Comparison of ENCODE assay signal across 8 cellular contexts in the genomic region with DNA sequence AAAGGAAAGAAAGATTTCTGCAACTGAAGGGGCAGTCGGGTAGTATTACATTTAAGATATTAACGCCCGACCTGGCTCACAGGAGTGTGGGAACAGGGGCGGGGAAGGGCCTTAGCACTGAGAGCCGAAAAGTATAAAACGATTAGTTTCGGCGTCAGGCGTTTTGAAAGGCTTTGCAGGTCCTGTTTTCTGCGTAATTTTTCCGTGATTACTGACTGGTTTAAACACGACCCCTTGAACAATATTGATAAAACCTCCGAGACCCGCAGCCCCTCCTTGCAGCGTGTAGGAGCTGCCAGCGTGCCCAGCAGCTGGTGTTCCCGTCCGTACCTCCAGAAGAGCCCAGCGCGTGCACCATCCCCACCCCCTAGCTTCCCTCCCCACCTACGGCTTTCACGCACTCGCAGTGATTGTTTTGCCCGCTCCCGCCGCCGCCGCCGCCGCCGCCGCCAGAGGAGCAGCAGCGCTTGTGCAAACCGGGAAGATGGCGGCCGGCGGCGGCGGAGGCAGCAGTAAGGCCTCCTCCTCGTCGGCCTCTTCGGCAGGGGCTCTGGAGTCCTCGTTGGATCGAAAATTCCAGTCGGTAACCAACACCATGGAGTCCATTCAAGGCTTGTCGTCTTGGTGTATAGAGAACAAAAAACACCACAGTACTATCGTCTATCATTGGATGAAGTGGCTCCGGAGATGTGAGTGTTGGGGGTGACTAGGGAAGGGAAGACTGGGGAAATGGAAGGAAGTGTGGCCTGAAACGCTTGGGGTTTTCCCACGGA. TPM values are rescaled to one million over a fixed set of nuclear protein-coding genes. Genes with fewer than 3 reads are reported as not detected.
DNase-seq lines count a peak whose midpoint lies in the region; ATAC-seq and TF ChIP-seq lines count a peak whose summit lies in the region.

No MANE protein-coding gene starts in this region.

- H3K9me1 ChIP-seq in IMR-90 (ENCODE audit: insufficient read depth, low read length): 0 out of 2 replicates have a peak, but pooled peaks cover 7% of the 10 kb centered on the region

- dilution Hi-C loops in IMR-90 (cut with HindIII; ENCODE audit: low sequenced_read_pairs, unreplicated experiment): no loop called here

- H3K9me2 ChIP-seq in OCI-LY1 (ENCODE audit: low read depth, low read length): no peaks in the 10 kb centered on the region

- ATAC-seq in IMR-90 (ENCODE audit: low read depth): peak; percentile 46

- peaks cover 49% of the 10 kb centered on the region for H3K79me2 ChIP-seq in OCI-LY1 (ENCODE audit: insufficient read depth, low read length)

- H3K36me3 ChIP-seq in IMR-90 (ENCODE audit: control insufficient read depth, insufficient read depth, low read length) (no peaks in the 10 kb centered on the region), OCI-LY1 (ENCODE audit: insufficient read depth, low read length) (peaks cover 9% of the 10 kb centered on the region; the same call in 1 of the 2 replicates), mucosa of rectum (ENCODE audit: control insufficient read depth in 2 of 2, insufficient read depth in 2 of 2, low read length in 2 of 2) (no peaks in the 10 kb centered on the region)

- intact Hi-C loops in IMR-90 (cut with micrococcal nuclease): loop anchor here (10.0 kb wide), 1 partner anchor 170 kb away; no protein-coding TSS in a partner anchor

- WGBS in IMR-90 (ENCODE audit: extremely low coverage in 2 of 2, insufficient read length in 1 of 2), 2 experiments: 0% methylated on average over 16 of the region's 50 CpGs; no CpG with 5 or more reads in 1 of the 2 experiments

- H2AFZ ChIP-seq in IMR-90 (replicated peaks; ENCODE audit: low read length, poor library complexity): peak overlapping the region; percentile 92
- H2AFZ ChIP-seq in OCI-LY1 (ENCODE audit: low read length): no peak overlapping the region

- peak overlapping the region; percentile 100 for H3K9ac ChIP-seq in IMR-90 (ENCODE audit: low read depth, low read length)
- peak overlapping the region; percentile 96 for H3K9ac ChIP-seq in OCI-LY1 (ENCODE audit: low read length)
- H3K9ac ChIP-seq in mucosa of rectum (ENCODE audit: low read depth in 1 of 2, low read length in 2 of 2): peak overlapping the region; percentile 86 to 94

- no peaks in the 10 kb centered on the region for H3K27me3 ChIP-seq in IMR-90 (ENCODE audit: control insufficient read depth, insufficient read depth, low read length)
- H3K27me3 ChIP-seq in OCI-LY1 (ENCODE audit: insufficient read depth, low read length): no peaks in the 10 kb centered on the region
- H3K27me3 ChIP-seq in mucosa of rectum (ENCODE audit: control insufficient read depth in 2 of 2, insufficient read depth in 2 of 2, low read length in 2 of 2): no peaks in the 10 kb centered on the region

- POLR2A ChIA-PET in AG04449 (lab: Yijun Ruan, JAX) (interaction anchor here (0.7 to 0.8 kb wide), 2 partner anchors 16 to 212 kb away, joined by 3 read pairs; no protein-coding TSS in a partner anchor), IMR-90 (lab: Charles Lee; ENCODE audit: unreplicated experiment) (interaction anchor here (0.6 to 2.3 kb wide), 6 partner anchors 10 to 463 kb away, joined by 3 to 7 read pairs (median 4); no protein-coding TSS in a partner anchor)

- peak; percentile 61 for TF ChIP-seq POLR2A in GM19193 (IDR thresholded peaks at IDR 0.05; ENCODE audit: extremely low read depth, insufficient read depth, insufficient read length)
- peak; percentile 85 for TF ChIP-seq POLR2A in IMR-90 (IDR thresholded peaks at IDR 0.05; ENCODE audit: low read depth, low read length)

- TF ChIP-seq CTCF in AG04449 (IDR thresholded peaks at IDR 0.05; ENCODE audit: insufficient read depth, low read length, missing control alignments): peak; percentile 15
- no peak for TF ChIP-seq CTCF in IMR-90 (conservative IDR thresholded peaks at IDR 0.05; ENCODE audit: low read depth, low read length)
- TF ChIP-seq CTCF in OCI-LY1 (IDR thresholded peaks at IDR 0.05; ENCODE audit: low read length): no peak
- TF ChIP-seq CTCF in epithelial cell of proximal tubule (conservative IDR thresholded peaks at IDR 0.05; ENCODE audit: low read depth, low read length): no peak

- no peak for TF ChIP-seq RAD21 in IMR-90 (IDR thresholded peaks at IDR 0.05; ENCODE audit: low read length)

- H3K4ac ChIP-seq in IMR-90 (ENCODE audit: low read depth, low read length): peak overlapping the region; percentile 97

- peak overlapping the region; percentile 89; the same call in 2 of the 3 replicates for H2BK15ac ChIP-seq in IMR-90 (ENCODE audit: low read depth, low read length)

- H2BK5ac ChIP-seq in IMR-90 (ENCODE audit: low read depth, low read length, poor library complexity, severe bottlenecking): peak overlapping the region; percentile 96

- peak overlapping the region; percentile 93 for H2BK120ac ChIP-seq in IMR-90 (ENCODE audit: low read depth, low read length)

- H3K18ac ChIP-seq in IMR-90 (ENCODE audit: low read depth, low read length): peak overlapping the region; percentile 72

- peak overlapping the region; percentile 98 for H3K56ac ChIP-seq in IMR-90 (ENCODE audit: extremely low read depth, insufficient read depth, low read length)

- peaks cover 6% of the 10 kb centered on the region; the same call in 1 of the 2 replicates for H4K20me1 ChIP-seq in IMR-90 (ENCODE audit: insufficient read depth, low read length)
- no peaks in the 10 kb centered on the region for H4K20me1 ChIP-seq in OCI-LY1 (ENCODE audit: insufficient read depth, low read length)

- peak overlapping the region; percentile 97 for H4K91ac ChIP-seq in IMR-90 (ENCODE audit: insufficient read depth, low read depth, low read length)

- no peaks in the 10 kb centered on the region for H3F3A ChIP-seq in OCI-LY1 (ENCODE audit: insufficient read depth, low read length)

- H3K27ac ChIP-seq in IMR-90 (ENCODE audit: insufficient read depth, low read length) (peak overlapping the region; percentile 98), OCI-LY1 (ENCODE audit: low read depth, low read length, poor library complexity, severe bottlenecking) (peak overlapping the region; percentile 95), mucosa of rectum (ENCODE audit: low read depth in 2 of 2, low read length in 2 of 2) (peak overlapping the region; percentile 96 to 98)

- peak overlapping the region; percentile 95 to 98 for H4K8ac ChIP-seq in IMR-90 (ENCODE audit: low read depth in 2 of 2, low read length in 2 of 2)

- H3K9me3 ChIP-seq in IMR-90 (ENCODE audit: control insufficient read depth, insufficient read depth, low read length) (no peaks in the 10 kb centered on the region), OCI-LY1 (ENCODE audit: low read length) (no peaks in the 10 kb centered on the region), mucosa of rectum (ENCODE audit: control insufficient read depth in 2 of 2, low read length in 2 of 2) (no peaks in the 10 kb centered on the region)

- H4K5ac ChIP-seq in IMR-90 (ENCODE audit: low read depth, low read length): peak overlapping the region; percentile 79

- H2BK20ac ChIP-seq in IMR-90 (ENCODE audit: low read depth, low read length): 0 out of 2 replicates have a peak overlapping the region, but pooled peaks have one; percentile 53

- CTCF ChIA-PET in AG04449 (lab: Yijun Ruan, JAX): interaction anchor here (0.7 kb wide), 1 partner anchor 14 kb away, joined by 3 read pairs; no protein-coding TSS in a partner anchor
- CTCF ChIA-PET in IMR-90 (lab: Yijun Ruan, JAX): interaction anchor here (0.6 to 1.4 kb wide), 3 partner anchors 10 to 108 kb away, joined by 3 to 5 read pairs (median 4); no protein-coding TSS in a partner anchor

- DNase-seq in AG04449 (ENCODE audit: low read depth, low spot score) (no peak), IMR-90 (peak; percentile 66), activated T-cell treated with anti-CD3 and anti-CD28 coated beads for 4 hours (peak; percentile 52), epithelial cell of proximal tubule (ENCODE audit: low read depth) (no peak)
- DNase-seq in stimulated activated CD8-positive, alpha-beta memory T cell treated with anti-CD3 and anti-CD28 coated beads, Interleukin-4, amount 100 ng/mL, for 24 hours (ENCODE audit: low read depth): peak; percentile 68

- in situ Hi-C loops in IMR-90 (cut with MboI; ENCODE audit: low sequenced_read_pairs): no loop called here

- H2AK5ac ChIP-seq in IMR-90 (ENCODE audit: low read depth, low read length): peak overlapping the region; percentile 89

- peak overlapping the region; percentile 99 for H3K14ac ChIP-seq in IMR-90 (replicated peaks; ENCODE audit: low read depth, low read length)

- H2AK9ac ChIP-seq in IMR-90 (replicated peaks; ENCODE audit: low read depth, low read length, poor library complexity): peak overlapping the region; percentile 86

- no TSS peak for BruUV-seq in IMR-90 (replicated peaks; lab: Mats Ljungman, UMichigan)

- H3K4me3 ChIP-seq in AG04449 (ENCODE audit: low read depth, low read length) (peak overlapping the region; percentile 74), IMR-90 (ENCODE audit: insufficient read depth, low read depth, low read length) (peak overlapping the region; percentile 59), OCI-LY1 (ENCODE audit: low read depth, low read length, poor library complexity, severe bottlenecking) (peak overlapping the region; percentile 84), epithelial cell of proximal tubule (ENCODE audit: low read depth, low read length) (peak overlapping the region; percentile 60), mucosa of rectum (ENCODE audit: low read length in 2 of 2) (peak overlapping the region; percentile 94 to 97)

- H3K4me2 ChIP-seq in IMR-90 (ENCODE audit: low read depth, low read length) (peak overlapping the region; percentile 97), OCI-LY1 (ENCODE audit: low read length) (peak overlapping the region; percentile 93)

- H3K4me1 ChIP-seq in IMR-90 (ENCODE audit: control insufficient read depth, insufficient read depth, low read length) (no peaks in the 10 kb centered on the region), OCI-LY1 (ENCODE audit: insufficient read depth, low read length, severe bottlenecking) (peaks cover 33% of the 10 kb centered on the region), mucosa of rectum (ENCODE audit: control insufficient read depth in 2 of 2, insufficient read depth in 2 of 2, low read length in 2 of 2) (peaks cover 0 to 20% of the 10 kb centered on the region in 2 donors)

- H3K79me1 ChIP-seq in IMR-90 (ENCODE audit: low read depth in 1 of 2, low read length in 2 of 2): peaks cover 0 to 15% of the 10 kb centered on the region in 2 experiments; a peak in 2 of 4 replicates

- peak overlapping the region; percentile 99 for H3K23ac ChIP-seq in IMR-90 (ENCODE audit: low read depth, low read length)

RNA-seq across cellular contexts. Expression of a gene that starts 0.5 kb away (rescaled TPM):
- total RNA-seq in IMR-90 (2012; rRNA removed) (3.9 and 5.3 TPM in 2 replicates), epithelial cell of proximal tubule (8.1 and 8.6 TPM in 2 replicates)
- 11.6 and 13.9 TPM in 2 replicates for polyA plus RNA-seq in IMR-90 (2012; rRNA removed)
- 3.2 and 5.2 TPM in 2 replicates for polyA plus RNA-seq in IMR-90 (2012; cell fraction: cytosol; rRNA removed)
- 6.9 and 11.9 TPM in 2 replicates for polyA plus RNA-seq in IMR-90 (2012; cell fraction: nucleus; rRNA removed; ENCODE audit: low replicate concordance)

RNA-seq across cellular contexts. Expression of a gene that starts 43.1 kb away (rescaled TPM):
- total RNA-seq in IMR-90 (2012; rRNA removed) (52.9 and 63.3 TPM in 2 replicates), epithelial cell of proximal tubule (24.2 and 35.6 TPM in 2 replicates)
- polyA plus RNA-seq in IMR-90 (2012; rRNA removed): 33.3 and 40.8 TPM in 2 replicates
- 4.2 and 9.0 TPM in 2 replicates for polyA plus RNA-seq in IMR-90 (2012; cell fraction: cytosol; rRNA removed)
- polyA plus RNA-seq in IMR-90 (2012; cell fraction: nucleus; rRNA removed; ENCODE audit: low replicate concordance): 46.7 and 147 TPM in 2 replicates

Comparison
In these comparisons a context has a peak if more than half of its experiments do, and no peak if none do; other contexts are left out.
1. DNase-seq: peak in IMR-90 (single experiment), activated T-cell treated with anti-CD3 and anti-CD28 coated beads for 4 hours (single experiment) and stimulated activated CD8-positive, alpha-beta memory T cell treated with anti-CD3 and anti-CD28 coated beads, Interleukin-4, amount 100 ng/mL, for 24 hours (single experiment); none in AG04449 (single experiment) and epithelial cell of proximal tubule (single experiment).
2. Peak in every context shown above with its lines, with median percentiles within 50 percentile points of each other: H3K4me3 ChIP-seq, H3K27ac ChIP-seq and H3K9ac ChIP-seq.